In the genomic region with DNA sequence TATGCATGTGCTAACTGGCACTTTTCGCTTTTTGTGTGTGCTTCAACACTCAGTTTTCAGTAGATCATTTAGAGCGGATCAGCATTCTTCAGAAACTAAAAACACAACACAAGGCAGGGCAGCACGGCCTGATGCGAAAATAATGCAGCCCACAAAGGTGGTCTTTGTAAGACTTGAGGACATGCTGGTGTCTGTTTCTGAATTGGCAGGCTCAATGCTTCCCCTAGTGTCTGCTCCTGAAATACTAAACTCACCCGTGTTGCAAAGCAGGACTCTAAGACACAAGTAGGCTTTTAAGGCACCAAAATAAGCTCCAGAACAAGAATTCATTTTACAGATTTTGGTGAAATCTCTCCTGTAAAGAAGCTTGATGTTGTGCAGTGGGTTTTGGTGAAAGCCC, we compare ENCODE assay signal across 11 cellular contexts.
DNase-seq lines count a peak whose midpoint lies in the region; ATAC-seq and TF ChIP-seq lines count a peak whose summit lies in the region.
"Had no signal": no experiment of that assay in that cellular context is flagged by ENCODE, and none has a peak within 500 bp of the region (broad histone marks: within the 10 kb centered on the region; RNA-seq: fewer than 3 reads in every experiment).

No MANE protein-coding gene starts in this region.

- H3K4me2 ChIP-seq in mesendoderm (ENCODE audit: low read length) = no peak overlapping the region

- peaks cover 2% of the 10 kb centered on the region for H3K27me3 Mint-ChIP-seq in brain
- H3K27me3 Mint-ChIP-seq in activated naive CD8-positive, alpha-beta T cell treated with anti-CD3 and anti-CD28 coated beads, Interleukin-2, amount 50 U/mL, for 24 hours = no peaks in the 10 kb centered on the region

- H3K27ac Mint-ChIP-seq in brain = peak overlapping the region in 2 of 5 experiments; percentile 26 to 89
- no peak overlapping the region for H3K27ac Mint-ChIP-seq in activated naive CD8-positive, alpha-beta T cell treated with anti-CD3 and anti-CD28 coated beads, Interleukin-2, amount 50 U/mL, for 24 hours

- ATAC-seq in activated naive CD8-positive, alpha-beta T cell treated with anti-CD3 and anti-CD28 coated beads, Interleukin-2, amount 50 U/mL, for 24 hours = no peak
- no peak for ATAC-seq in HG03135 (IDR thresholded peaks at IDR 0.05; ENCODE audit: unreplicated experiment)

- no peaks in the 10 kb centered on the region for H3K36me3 ChIP-seq in mesendoderm (ENCODE audit: control insufficient read depth, insufficient read depth, low read length)
- H3K36me3 ChIP-seq: vagina had no signal

- no peak overlapping the region for H4K5ac ChIP-seq in mesendoderm (ENCODE audit: low read length)

- no peaks in the 10 kb centered on the region for H3K9me3 Mint-ChIP-seq in brain
- H3K9me3 Mint-ChIP-seq in activated naive CD8-positive, alpha-beta T cell treated with anti-CD3 and anti-CD28 coated beads, Interleukin-2, amount 50 U/mL, for 24 hours = no peaks in the 10 kb centered on the region

- H2BK5ac ChIP-seq in mesendoderm (ENCODE audit: low read length) = no peak overlapping the region

- H3K9ac ChIP-seq in mesendoderm (ENCODE audit: low read length) = no peak overlapping the region

- no peaks in the 10 kb centered on the region for H3K79me2 ChIP-seq in mesendoderm (ENCODE audit: control insufficient read depth, insufficient read depth, low read length)

- no peaks in the 10 kb centered on the region for H3K79me1 ChIP-seq in mesendoderm (ENCODE audit: low read length)

- no peak overlapping the region for H3K27ac ChIP-seq in mesendoderm (ENCODE audit: low read depth, low read length)
- H3K27ac ChIP-seq: epithelial cell of prostate, vagina had no signal

- peak; percentile 29 for DNase-seq in EH (ENCODE audit: low read depth)
- peak; percentile 15 for DNase-seq in HT1080 (ENCODE audit: low read depth)
- DNase-seq in mesendoderm = peak; percentile 73
- no peak for DNase-seq in activated naive CD8-positive, alpha-beta T cell treated with anti-CD3 and anti-CD28 coated beads, Interleukin-2, amount 50 U/mL, for 24 hours
- no peak for DNase-seq in amniotic stem cell (lab: John Stamatoyannopoulos, UW)
- DNase-seq in stimulated activated CD4-positive, alpha-beta T cell treated with anti-CD3 and anti-CD28 coated beads, Interleukin-4, amount 100 ng/mL, for 1 hour = no peak
- DNase-seq: activated CD4-positive, alpha-beta T cell treated with anti-CD3 and anti-CD28 coated beads for 4 hours had no signal

- H2AK5ac ChIP-seq in mesendoderm (ENCODE audit: low read length) = no peak overlapping the region

- H3K36me3 Mint-ChIP-seq in brain = no peaks in the 10 kb centered on the region
- H3K36me3 Mint-ChIP-seq in activated naive CD8-positive, alpha-beta T cell treated with anti-CD3 and anti-CD28 coated beads, Interleukin-2, amount 50 U/mL, for 24 hours (ENCODE audit: low read depth) = no peaks in the 10 kb centered on the region

- WGBS in mesendoderm (ENCODE audit: extremely low coverage, insufficient coverage, low lambda C conversion rate) = no CpG with 5 or more reads among the region's 5 CpGs

- H3K4me1 ChIP-seq in mesendoderm (ENCODE audit: control insufficient read depth, low read depth, low read length) = no peaks in the 10 kb centered on the region
- H3K4me1 ChIP-seq: vagina had no signal

- H3K27me3 ChIP-seq in mesendoderm (ENCODE audit: insufficient read depth, low read length, poor library complexity) = no peaks in the 10 kb centered on the region
- H3K27me3 ChIP-seq: vagina had no signal

- no peak overlapping the region for H2BK15ac ChIP-seq in mesendoderm (replicated peaks; ENCODE audit: low read depth)

- H3K18ac ChIP-seq in mesendoderm (ENCODE audit: low read length) = no peak overlapping the region

- H2BK120ac ChIP-seq in mesendoderm (ENCODE audit: low read depth, low read length) = no peak overlapping the region

- no peak overlapping the region for H3K4me3 Mint-ChIP-seq in brain
- H3K4me3 Mint-ChIP-seq in activated naive CD8-positive, alpha-beta T cell treated with anti-CD3 and anti-CD28 coated beads, Interleukin-2, amount 50 U/mL, for 24 hours = no peak overlapping the region

- H3K4me1 Mint-ChIP-seq in brain = peaks cover 7% of the 10 kb centered on the region
- H3K4me1 Mint-ChIP-seq in activated naive CD8-positive, alpha-beta T cell treated with anti-CD3 and anti-CD28 coated beads, Interleukin-2, amount 50 U/mL, for 24 hours = no peaks in the 10 kb centered on the region

- H3K4ac ChIP-seq in mesendoderm (ENCODE audit: low read depth, low read length) = no peak overlapping the region

- H4K8ac ChIP-seq in mesendoderm (ENCODE audit: low read depth, low read length) = peak overlapping the region; percentile 94

- peak; percentile 36 to 71 for TF ChIP-seq CTCF in brain (conservative IDR thresholded peaks at IDR 0.05)

- H3K23ac ChIP-seq in mesendoderm (ENCODE audit: low read length) = no peak overlapping the region

- no peak overlapping the region for H3K4me3 ChIP-seq in mesendoderm (ENCODE audit: low read length)
- H3K4me3 ChIP-seq: vagina had no signal

- H3K56ac ChIP-seq in mesendoderm (ENCODE audit: low read length) = no peak overlapping the region

Comparison
In these comparisons a context has a peak if more than half of its experiments do, and no peak if none do; other contexts are left out.
1. DNase-seq: peak in EH (single experiment), HT1080 (single experiment) and mesendoderm (single experiment); none in activated naive CD8-positive, alpha-beta T cell treated with anti-CD3 and anti-CD28 coated beads, Interleukin-2, amount 50 U/mL, for 24 hours (single experiment), amniotic stem cell (single experiment) and stimulated activated CD4-positive, alpha-beta T cell treated with anti-CD3 and anti-CD28 coated beads, Interleukin-4, amount 100 ng/mL, for 1 hour (single experiment).